In the genomic region with DNA sequence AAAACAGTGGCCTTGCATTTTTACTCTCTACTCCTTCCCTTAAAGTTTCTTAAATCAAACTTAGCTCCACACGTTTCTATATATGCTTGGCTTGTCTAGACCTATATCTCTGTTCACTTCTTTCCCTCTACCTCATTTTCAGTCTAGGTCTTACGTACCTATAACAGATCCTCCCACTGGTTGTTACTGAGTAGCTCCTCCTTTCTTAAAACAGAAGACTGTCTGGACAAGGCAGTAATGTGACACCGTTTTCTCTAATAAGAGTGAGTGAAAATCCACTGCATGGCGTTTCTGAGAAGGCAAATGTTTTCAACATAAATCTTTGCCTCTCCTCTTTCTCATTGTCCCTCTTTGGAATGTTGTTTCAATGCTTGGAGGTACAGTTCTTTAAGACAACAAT, we compare ENCODE assay signal across 22 cellular contexts.
"Had no signal": no experiment of that assay in that cellular context is flagged by ENCODE, and none has a peak within 500 bp of the region (broad histone marks: within the 10 kb centered on the region; RNA-seq: fewer than 3 reads in every experiment).

No MANE protein-coding gene starts in this region.

- H3K4me1 Mint-ChIP-seq: endodermal cell, memory B cell had no signal

- H3K27ac Mint-ChIP-seq: endodermal cell; memory B cell; natural killer cell treated with Interleukin-12 subunit alpha and Interleukin-12 subunit beta and Interleukin-15 and Interleukin-18, amount 100 ng/mL, for 72 hours; progenitor cell of endocrine pancreas had no signal

- H3K9me3 ChIP-seq: pancreas, upper lobe of left lung, vagina had no signal

- ATAC-seq: left lobe of liver; natural killer cell treated with Interleukin-12 subunit alpha and Interleukin-12 subunit beta and Interleukin-15 and Interleukin-18, amount 100 ng/mL, for 72 hours; pancreas; right cardiac atrium had no signal

- H3K27me3 Mint-ChIP-seq: progenitor cell of endocrine pancreas had no signal

- DNase-seq: effector CD4-positive, alpha-beta T cell; endodermal cell; foreskin melanocyte; head of caudate nucleus; kidney glomerular epithelial cell; midbrain; occipital lobe; pancreas; right cardiac atrium; small intestine; stimulated activated CD4-positive, alpha-beta T cell treated with anti-CD3 and anti-CD28 coated beads, Interleukin-12 subunit alpha, Interleukin-12 subunit beta, amount 100 ng/mL, for 4 hours; stimulated activated naive CD4-positive, alpha-beta T cell; upper lobe of left lung had no signal

- FAIRE-seq: endothelial cell of umbilical vein, islet of Langerhans, pancreas, small intestine had no signal

- H3K4me2 ChIP-seq: hepatocyte had no signal

- H2AFZ ChIP-seq: hepatocyte had no signal

- H3K9me3 Mint-ChIP-seq: endodermal cell, memory B cell had no signal

- H3K36me3 Mint-ChIP-seq: memory B cell; natural killer cell treated with Interleukin-12 subunit alpha and Interleukin-12 subunit beta and Interleukin-15 and Interleukin-18, amount 100 ng/mL, for 72 hours had no signal

- H3K27ac ChIP-seq: coronary artery, hepatocyte, pancreas, upper lobe of left lung, vagina had no signal

- H3K4me1 ChIP-seq: pancreas, upper lobe of left lung, vagina had no signal

- H3K36me3 ChIP-seq: pancreas, upper lobe of left lung, vagina had no signal

- H3K27me3 ChIP-seq: hepatocyte, pancreas, upper lobe of left lung, vagina had no signal

- H3K4me3 ChIP-seq: coronary artery, hepatocyte, pancreas, upper lobe of left lung, vagina had no signal

- H3K79me2 ChIP-seq: hepatocyte had no signal

- H3K4me3 Mint-ChIP-seq: endodermal cell; memory B cell; natural killer cell treated with Interleukin-12 subunit alpha and Interleukin-12 subunit beta and Interleukin-15 and Interleukin-18, amount 100 ng/mL, for 72 hours had no signal
